In genomic region chr12:122111070-122111750, GRCh38 we compare ENCODE assay signal across 10 cellular contexts. TPM values are rescaled to one million over a fixed set of nuclear protein-coding genes. Genes with fewer than 3 reads are reported as not detected.
A peak's percentile ranks its signal among the peaks of the same experiment; 100 is the strongest.
DNase-seq lines count a peak whose midpoint lies in the region; ATAC-seq and TF ChIP-seq lines count a peak whose summit lies in the region.
"Had no signal": no experiment of that assay in that cellular context is flagged by ENCODE, and none has a peak within 500 bp of the region (broad histone marks: within the 10 kb centered on the region; RNA-seq: fewer than 3 reads in every experiment).

No MANE protein-coding gene starts in this region.

- intact Hi-C loops in body of pancreas (cut with DNase I): no loop called here

- TF ChIP-seq POLR2A in body of pancreas (IDR thresholded peaks at IDR 0.05): peak in 1 of 3 donors; percentile 17

- ATAC-seq in body of pancreas: peak; percentile 85
- no peak for ATAC-seq in GM19328 (IDR thresholded peaks at IDR 0.05; ENCODE audit: unreplicated experiment)
- ATAC-seq in HG03520 (IDR thresholded peaks at IDR 0.05; ENCODE audit: unreplicated experiment): no peak
- ATAC-seq in HG03571 (IDR thresholded peaks at IDR 0.05; ENCODE audit: unreplicated experiment): no peak
- ATAC-seq: effector memory CD8-positive, alpha-beta T cell had no signal

- DNase-seq in GM23248 (peak; percentile 44), NCI-H2081 treated with DMSO at 0.1 percent for 48 hours (lab: John Stamatoyannopoulos, UW) (peak; percentile 42), body of pancreas (peak in 3 of 4 donors; percentile 36 to 65 (median 61)), EL (no peak)
- DNase-seq: activated CD4-positive, alpha-beta T cell treated with anti-CD3 and anti-CD28 coated beads for 48 hours; effector memory CD8-positive, alpha-beta T cell had no signal

- no peaks in the 10 kb centered on the region for H3K36me3 ChIP-seq in GM23248 (ENCODE audit: low read depth)
- no peaks in the 10 kb centered on the region for H3K36me3 ChIP-seq in body of pancreas (replicated peaks in 1 of 2; ENCODE audit: insufficient read depth in 1 of 2, low read depth in 2 of 2)
- no peaks in the 10 kb centered on the region for H3K36me3 ChIP-seq in parathyroid adenoma (ENCODE audit: control insufficient read depth, insufficient read depth, low read length)

- H3F3A ChIP-seq in GM23248 (ENCODE audit: insufficient read depth): peaks cover 31% of the 10 kb centered on the region

- H3K9me3 ChIP-seq in GM23248 (ENCODE audit: low read depth) (no peaks in the 10 kb centered on the region), body of pancreas (no peaks in the 10 kb centered on the region), parathyroid adenoma (ENCODE audit: control insufficient read depth, low read length) (no peaks in the 10 kb centered on the region)

- H2AFZ ChIP-seq in GM23248 (no peak overlapping the region), parathyroid adenoma (no peak overlapping the region)

- no peak for TF ChIP-seq CTCF in body of pancreas (IDR thresholded peaks at IDR 0.05)
- no peak for TF ChIP-seq CTCF in parathyroid adenoma (IDR thresholded peaks at IDR 0.05)

- no peaks in the 10 kb centered on the region for H3K27me3 ChIP-seq in GM23248 (replicated peaks; ENCODE audit: insufficient read depth)
- no peaks in the 10 kb centered on the region for H3K27me3 ChIP-seq in body of pancreas
- no peaks in the 10 kb centered on the region for H3K27me3 ChIP-seq in parathyroid adenoma (ENCODE audit: control insufficient read depth, insufficient read depth, low read length)

- WGBS in GM23248 (ENCODE audit: low coverage in 1 of 2, low lambda C conversion rate in 2 of 2, missing lambda C conversion rate in 2 of 2), 2 experiments: 85 to 88% methylated on average over 3 of the region's 3 CpGs
- 13% methylated on average over 3 of the region's 3 CpGs for WGBS in body of pancreas, 2 donors

- H3K79me2 ChIP-seq in GM23248 (ENCODE audit: insufficient read depth) (peaks cover 87% of the 10 kb centered on the region), parathyroid adenoma (peaks cover 29% of the 10 kb centered on the region)

- H3K4me2 ChIP-seq in GM23248 (ENCODE audit: unreplicated experiment): no peak overlapping the region
- H3K4me2 ChIP-seq in parathyroid adenoma (ENCODE audit: low read length): peak overlapping the region; percentile 49

- H3K9ac ChIP-seq in GM23248 (no peak overlapping the region), parathyroid adenoma (no peak overlapping the region)

- H3K4me3 ChIP-seq in GM23248: no peak overlapping the region
- H3K4me3 ChIP-seq in body of pancreas: no peak overlapping the region
- H3K4me3 ChIP-seq in parathyroid adenoma (ENCODE audit: low read depth, low read length): no peak overlapping the region

- H3K27ac ChIP-seq in GM23248: peak overlapping the region; percentile 34; the same call in 1 of the 2 replicates
- peak overlapping the region; percentile 27 to 87 (median 73) for H3K27ac ChIP-seq in body of pancreas
- peak overlapping the region; percentile 50 for H3K27ac ChIP-seq in parathyroid adenoma

- in situ Hi-C loops in GM23248 (cut with MboI): no loop called here

- no peaks in the 10 kb centered on the region for H4K20me1 ChIP-seq in GM23248 (ENCODE audit: insufficient read depth)

- H3K4me1 ChIP-seq in GM23248 (ENCODE audit: insufficient read depth) (peaks cover 32% of the 10 kb centered on the region), body of pancreas (peaks cover 89% of the 10 kb centered on the region), parathyroid adenoma (peaks cover 9% of the 10 kb centered on the region)

- H3K9me2 ChIP-seq in GM23248 (ENCODE audit: insufficient read depth): no peaks in the 10 kb centered on the region

RNA-seq across cellular contexts. Expression of gene MLXIP, which starts 32.7 kb away (rescaled TPM):
- total RNA-seq in GM23248 (2014; rRNA removed; shearing (Covaris generic)): 6.4 and 7.1 TPM in 2 replicates
- polyA plus RNA-seq in GM23248 (2016; fragmentation: Nextera tagmentation; extraction: Ambion mirVana): 7.4 and 7.5 TPM in 2 replicates
- 10 to 100 TPM; 43.6 to 84.0 TPM for total RNA-seq in body of pancreas
